17 cellular contexts compared by ENCODE assay signal in genomic region chr5:102742215-102742614, GRCh38.
"Had no signal": no experiment of that assay in that cellular context is flagged by ENCODE, and none has a peak within 500 bp of the region (broad histone marks: within the 10 kb centered on the region; RNA-seq: fewer than 3 reads in every experiment).

No MANE protein-coding gene starts in this region.

- H3K27ac Mint-ChIP-seq: dendritic cell treated with granulocyte-macrophage colony-stimulating factor and Interleukin-4, amounts not matched to agents 40 ng/mL and 50 ng/mL, for 4 days had no signal

- H3K4me1 ChIP-seq: colonic mucosa, esophagus muscularis mucosa, foreskin keratinocyte, gastroesophageal sphincter, heart left ventricle, left lung, lower lobe of right lung had no signal

- H3K9me3 Mint-ChIP-seq: dendritic cell treated with granulocyte-macrophage colony-stimulating factor and Interleukin-4, amounts not matched to agents 40 ng/mL and 50 ng/mL, for 4 days had no signal

- H3K27ac ChIP-seq: colonic mucosa, esophagus muscularis mucosa, foreskin keratinocyte, gastroesophageal sphincter, heart left ventricle, hepatocyte, left lung, lower lobe of right lung had no signal

- H3K27me3 ChIP-seq: colonic mucosa, esophagus muscularis mucosa, foreskin keratinocyte, gastroesophageal sphincter, heart left ventricle, hepatocyte, left lung had no signal

- H3K4me3 ChIP-seq: colonic mucosa, esophagus muscularis mucosa, gastroesophageal sphincter, heart left ventricle, hepatocyte, left lung, lower lobe of right lung had no signal

- H3K9me3 ChIP-seq: colonic mucosa, esophagus muscularis mucosa, gastroesophageal sphincter, heart left ventricle, left lung, lower lobe of right lung had no signal

- DNase-seq: colonic mucosa; cortex of kidney; effector CD4-positive, alpha-beta T cell; effector memory CD4-positive, alpha-beta T cell; foreskin keratinocyte; heart left ventricle; hypothalamus; left cardiac atrium; left lung; left ventricle myocardium superior; lower lobe of right lung; mesenchymal stem cell; midbrain had no signal

- H3K36me3 ChIP-seq: colonic mucosa, esophagus muscularis mucosa, gastroesophageal sphincter, heart left ventricle, left lung, lower lobe of right lung had no signal

- H3K4me2 ChIP-seq: hepatocyte had no signal

- H3K79me2 ChIP-seq: hepatocyte had no signal

- H2AFZ ChIP-seq: hepatocyte had no signal

- H3K4me3 Mint-ChIP-seq: dendritic cell treated with granulocyte-macrophage colony-stimulating factor and Interleukin-4, amounts not matched to agents 40 ng/mL and 50 ng/mL, for 4 days had no signal

- H3K27me3 Mint-ChIP-seq: dendritic cell treated with granulocyte-macrophage colony-stimulating factor and Interleukin-4, amounts not matched to agents 40 ng/mL and 50 ng/mL, for 4 days had no signal
